In genomic region chr2:1696472-1696871, GRCh38 we compare ENCODE assay signal across 2 cellular contexts.
TF ChIP-seq lines count a peak whose summit lies in the region.

No MANE protein-coding gene starts in this region.

TF ChIP-seq in PFSK-1, 5 proteins besides CTCF, POLR2A, EP300 and RAD21:
- TF ChIP-seq POLR2AphosphoS5 (IDR thresholded peaks at IDR 0.05; ENCODE audit: low read depth, low read length) (0 out of 2 replicates have a peak, but pooled peaks have one; percentile 74), TAF1 (IDR thresholded peaks at IDR 0.05; ENCODE audit: borderline replicate concordance, insufficient read depth, low read length) (no peak)

TF ChIP-seq in H1, 55 proteins besides CTCF, POLR2A, EP300 and RAD21:
- TF ChIP-seq MAFK (IDR thresholded peaks at IDR 0.05; ENCODE audit: low read depth, low read length) (no peak), CEBPB (IDR thresholded peaks at IDR 0.05; ENCODE audit: low read depth, low read length) (no peak), SIN3A (conservative IDR thresholded peaks at IDR 0.05 in 1 of 2, IDR thresholded peaks at IDR 0.05 in 1 of 2; ENCODE audit: low read depth in 1 of 2, low read length in 2 of 2) (no peak), SUZ12 (IDR thresholded peaks at IDR 0.05; ENCODE audit: low read length) (no peak), HDAC6 (IDR thresholded peaks at IDR 0.05; ENCODE audit: low read depth, low read length) (no peak), HDAC2 (IDR thresholded peaks at IDR 0.05; ENCODE audit: borderline replicate concordance in 1 of 2, low read depth in 2 of 2, low read length in 2 of 2) (no peak), SIRT6 (IDR thresholded peaks at IDR 0.05; ENCODE audit: low read length) (no peak), ZNF274 (IDR thresholded peaks at IDR 0.05; ENCODE audit: borderline replicate concordance, extremely low read depth, low read length) (no peak)
- TF ChIP-seq, protein P1, sequence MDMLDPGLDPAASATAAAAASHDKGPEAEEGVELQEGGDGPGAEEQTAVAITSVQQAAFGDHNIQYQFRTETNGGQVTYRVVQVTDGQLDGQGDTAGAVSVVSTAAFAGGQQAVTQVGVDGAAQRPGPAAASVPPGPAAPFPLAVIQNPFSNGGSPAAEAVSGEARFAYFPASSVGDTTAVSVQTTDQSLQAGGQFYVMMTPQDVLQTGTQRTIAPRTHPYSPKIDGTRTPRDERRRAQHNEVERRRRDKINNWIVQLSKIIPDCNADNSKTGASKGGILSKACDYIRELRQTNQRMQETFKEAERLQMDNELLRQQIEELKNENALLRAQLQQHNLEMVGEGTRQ (IDR thresholded peaks at IDR 0.05; ENCODE audit: low read length) = no peak
TF ChIP-seq in H1: peak in this region for 0.
